Comparison of ENCODE assay signal across 8 cellular contexts in the genomic region with DNA sequence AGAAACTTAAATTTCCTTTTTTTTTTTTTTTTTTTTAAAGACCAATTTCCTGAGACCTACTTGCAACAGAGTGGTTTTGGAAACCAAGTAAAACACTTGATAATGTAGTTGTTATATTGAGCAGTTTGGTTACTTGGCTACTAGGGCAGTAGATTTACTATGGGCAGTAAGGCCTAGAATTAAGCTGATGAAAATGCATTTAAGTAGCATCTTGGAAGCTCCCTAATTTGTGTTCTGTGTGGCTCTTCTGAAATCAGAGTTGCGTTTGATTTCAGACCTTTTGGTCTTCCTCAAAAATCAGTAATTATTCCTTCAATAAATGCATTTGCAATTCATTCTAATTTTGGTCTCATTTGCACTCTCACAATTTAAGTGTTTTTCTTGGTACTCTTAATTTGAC. TPM values are rescaled to one million over a fixed set of nuclear protein-coding genes. Genes with fewer than 3 reads are reported as not detected.
DNase-seq lines count a peak whose midpoint lies in the region; ATAC-seq and TF ChIP-seq lines count a peak whose summit lies in the region.

No MANE protein-coding gene starts in this region.

- no peaks in the 10 kb centered on the region for H3K9me3 ChIP-seq in adipocyte (ENCODE audit: control insufficient read depth, low read length)
- H3K9me3 ChIP-seq in lower lobe of right lung: no peaks in the 10 kb centered on the region

- H3K4me3 ChIP-seq in adipocyte (ENCODE audit: low read length): peak overlapping the region; percentile 96
- H3K4me3 ChIP-seq in lower lobe of right lung: peak overlapping the region; percentile 94
- peak overlapping the region; percentile 68 for H3K4me3 ChIP-seq in urinary bladder (ENCODE audit: low read depth, low read length)

- H3K9ac ChIP-seq in adipocyte (ENCODE audit: low read length): peak overlapping the region; percentile 94

- no peak for TF ChIP-seq CTCF in lower lobe of right lung (IDR thresholded peaks at IDR 0.05)

- H3K36me3 ChIP-seq in adipocyte (ENCODE audit: control insufficient read depth, insufficient read depth, low read length, severe bottlenecking) (peaks cover 21% of the 10 kb centered on the region), lower lobe of right lung (peaks cover 22% of the 10 kb centered on the region), urinary bladder (ENCODE audit: insufficient read depth) (no peaks in the 10 kb centered on the region)

- no peaks in the 10 kb centered on the region for H3K27me3 Mint-ChIP-seq in activated naive CD4-positive, alpha-beta T cell treated with anti-CD3 and anti-CD28 coated beads, Interleukin-2, amount 50 U/mL, for 24 hours

- peaks cover 39% of the 10 kb centered on the region for H3K4me1 Mint-ChIP-seq in activated naive CD4-positive, alpha-beta T cell treated with anti-CD3 and anti-CD28 coated beads, Interleukin-2, amount 50 U/mL, for 24 hours

- no peak for DNase-seq in activated naive CD4-positive, alpha-beta T cell treated with anti-CD3 and anti-CD28 coated beads, Interleukin-2, amount 50 U/mL, for 16 hours
- no peak for DNase-seq in adipocyte (ENCODE audit: low read depth)
- DNase-seq in lower lobe of right lung: no peak
- DNase-seq in activated CD8-positive, alpha-beta memory T cell treated with anti-CD3 and anti-CD28 coated beads for 24 hours: no peak
- no peak for DNase-seq in DMS53 treated with DMSO at 0.1 percent for 48 hours (lab: John Stamatoyannopoulos, UW; ENCODE audit: unreplicated experiment)
- no peak for DNase-seq in COLO829 (ENCODE audit: low spot score)

- H3K27me3 ChIP-seq in adipocyte (replicated peaks; ENCODE audit: control insufficient read depth, insufficient read depth, low read length) (no peaks in the 10 kb centered on the region), lower lobe of right lung (ENCODE audit: low read depth) (no peaks in the 10 kb centered on the region)

- H3K27ac ChIP-seq in lower lobe of right lung (peak overlapping the region; percentile 81), urinary bladder (ENCODE audit: low read depth) (no peak overlapping the region)

- peak overlapping the region; percentile 87 for H3K4me3 Mint-ChIP-seq in activated naive CD4-positive, alpha-beta T cell treated with anti-CD3 and anti-CD28 coated beads, Interleukin-2, amount 50 U/mL, for 24 hours

- intact Hi-C loops in lower lobe of right lung (cut with DNase I): no loop called here

- H3K27ac Mint-ChIP-seq in activated naive CD4-positive, alpha-beta T cell treated with anti-CD3 and anti-CD28 coated beads, Interleukin-2, amount 50 U/mL, for 24 hours: peak overlapping the region; percentile 62

- no peak for ATAC-seq in lower lobe of right lung

- H3K9me3 Mint-ChIP-seq in activated naive CD4-positive, alpha-beta T cell treated with anti-CD3 and anti-CD28 coated beads, Interleukin-2, amount 50 U/mL, for 24 hours: no peaks in the 10 kb centered on the region

- 32% methylated on average over 1 of the region's 1 CpG for WGBS in urinary bladder

- H3K4me1 ChIP-seq in adipocyte (ENCODE audit: control insufficient read depth, insufficient read depth, low read length) (peaks cover 24% of the 10 kb centered on the region), lower lobe of right lung (peaks cover 11% of the 10 kb centered on the region), urinary bladder (ENCODE audit: insufficient read depth) (no peaks in the 10 kb centered on the region)

- no peaks in the 10 kb centered on the region for H3K36me3 Mint-ChIP-seq in activated naive CD4-positive, alpha-beta T cell treated with anti-CD3 and anti-CD28 coated beads, Interleukin-2, amount 50 U/mL, for 24 hours

RNA-seq across cellular contexts. Expression of gene GPR180, which starts 0.8 kb away (rescaled TPM):
- total RNA-seq in lower lobe of right lung (5.5 TPM), urinary bladder (21.5 TPM)
- polyA plus RNA-seq in urinary bladder: 2.4 TPM

RNA-seq across cellular contexts. Expression of gene TGDS, which starts 6.5 kb away (rescaled TPM):
- total RNA-seq in lower lobe of right lung (10.5 TPM), urinary bladder (28.7 TPM)
- 9.2 TPM for polyA plus RNA-seq in urinary bladder
